In the genomic region with DNA sequence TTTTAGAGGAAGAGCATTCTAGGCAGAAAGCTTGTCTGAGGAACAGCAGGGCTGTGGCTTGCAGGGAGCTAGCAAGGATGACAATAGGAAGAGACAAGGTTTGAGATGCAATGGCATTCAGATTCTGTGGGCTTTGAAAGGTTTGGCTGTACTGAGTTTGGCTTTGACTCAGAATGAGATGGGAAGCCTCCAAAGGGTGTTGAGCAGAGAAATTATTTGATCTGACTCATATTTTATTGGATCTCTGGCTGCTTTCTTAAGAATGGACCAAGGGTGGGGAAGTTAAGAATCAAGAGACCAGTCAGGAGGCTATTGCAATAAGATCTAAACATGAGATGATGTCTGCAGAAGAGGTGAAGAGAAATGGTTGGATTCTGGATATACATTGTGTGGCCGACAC, we compare ENCODE assay signal across 15 cellular contexts.
DNase-seq lines count a peak whose midpoint lies in the region; ATAC-seq and TF ChIP-seq lines count a peak whose summit lies in the region.
"Had no signal": no experiment of that assay in that cellular context is flagged by ENCODE, and none has a peak within 500 bp of the region (broad histone marks: within the 10 kb centered on the region; RNA-seq: fewer than 3 reads in every experiment).

No MANE protein-coding gene starts in this region.

- no peaks in the 10 kb centered on the region; the same call in 1 of the 2 replicates for H4K20me1 ChIP-seq in GM23338 (replicated peaks; ENCODE audit: insufficient read depth)
- H4K20me1 ChIP-seq: BLaER1 had no signal

- H3K9me2 ChIP-seq in GM23338 (ENCODE audit: insufficient read depth) = no peaks in the 10 kb centered on the region

- no peaks in the 10 kb centered on the region for H3F3A ChIP-seq in GM23338 (replicated peaks; ENCODE audit: low read depth)

- H2AFZ ChIP-seq in GM23338 = no peak overlapping the region

- H3K27me3 Mint-ChIP-seq in GM23338 (ENCODE audit: insufficient read depth, low read depth, poor library complexity) = no peaks in the 10 kb centered on the region
- H3K27me3 Mint-ChIP-seq: CD8-positive, alpha-beta memory T cell; IgD-negative memory B cell had no signal

- no peaks in the 10 kb centered on the region for H3K27me3 ChIP-seq in GM23338 (ENCODE audit: insufficient read depth)
- H3K27me3 ChIP-seq: BLaER1 had no signal

- H3K4me3 ChIP-seq in AG10803 (ENCODE audit: low read length) (no peak overlapping the region), GM23338 (no peak overlapping the region)
- H3K4me3 ChIP-seq: BLaER1 had no signal

- DNase-seq in AG10803 (ENCODE audit: low read depth) (peak; percentile 9), GM23338 (ENCODE audit: low spot score) (no peak), fibroblast of peridontal ligament (ENCODE audit: extremely low read depth) (peak; percentile 19), stromal cell of bone marrow (ENCODE audit: low read depth) (peak; percentile 24), DMS114 treated with DMSO at 0.1 percent for 48 hours (lab: John Stamatoyannopoulos, UW; ENCODE audit: unreplicated experiment) (no peak)
- DNase-seq: ACHN; AML-193; Caco-2; CD8-positive, alpha-beta memory T cell; H7 had no signal

- no peak overlapping the region for H3K27ac ChIP-seq in GM23338 (ENCODE audit: low read depth)
- H3K27ac ChIP-seq: BLaER1, KMS-11 had no signal

- peaks cover 6% of the 10 kb centered on the region for H3K4me1 Mint-ChIP-seq in GM23338
- H3K4me1 Mint-ChIP-seq: CD8-positive, alpha-beta memory T cell had no signal

- no peaks in the 10 kb centered on the region for H3K79me2 ChIP-seq in GM23338 (replicated peaks; ENCODE audit: insufficient read depth)

- H3K4me3 Mint-ChIP-seq in GM23338 = no peak overlapping the region
- H3K4me3 Mint-ChIP-seq: CD8-positive, alpha-beta memory T cell; IgD-negative memory B cell had no signal

- no peaks in the 10 kb centered on the region for H3K9me3 Mint-ChIP-seq in GM23338

- ATAC-seq in GM23338 (no peak), HG02798 (IDR thresholded peaks at IDR 0.05; ENCODE audit: poor library complexity, unreplicated experiment) (no peak), GM18873 (IDR thresholded peaks at IDR 0.05; ENCODE audit: low FRiP score, unreplicated experiment) (no peak)

- no peak overlapping the region for H3K4me2 ChIP-seq in GM23338
- H3K4me2 ChIP-seq: BLaER1, KMS-11 had no signal

- no peaks in the 10 kb centered on the region for H3K36me3 ChIP-seq in GM23338 (ENCODE audit: insufficient read depth)

- no peak for TF ChIP-seq CTCF in AG10803 (conservative IDR thresholded peaks at IDR 0.05; ENCODE audit: low read length)
- no peak for TF ChIP-seq CTCF in GM23338 (conservative IDR thresholded peaks at IDR 0.05; ENCODE audit: low read depth in 2 of 2)

- no peaks in the 10 kb centered on the region for H3K36me3 Mint-ChIP-seq in GM23338 (ENCODE audit: low read depth)
- H3K36me3 Mint-ChIP-seq: CD8-positive, alpha-beta memory T cell had no signal

- no peaks in the 10 kb centered on the region for H3K4me1 ChIP-seq in GM23338 (ENCODE audit: insufficient read depth)
- H3K4me1 ChIP-seq: BLaER1, Caco-2 had no signal

- H3K27ac Mint-ChIP-seq in GM23338 = 0 out of 2 replicates have a peak overlapping the region, but pooled peaks have one; percentile 7
- H3K27ac Mint-ChIP-seq: CD8-positive, alpha-beta memory T cell had no signal

TF ChIP-seq in GM23338, 12 proteins besides CTCF, POLR2A, EP300 and RAD21 (continues in another document):
- TF ChIP-seq, protein P1, sequence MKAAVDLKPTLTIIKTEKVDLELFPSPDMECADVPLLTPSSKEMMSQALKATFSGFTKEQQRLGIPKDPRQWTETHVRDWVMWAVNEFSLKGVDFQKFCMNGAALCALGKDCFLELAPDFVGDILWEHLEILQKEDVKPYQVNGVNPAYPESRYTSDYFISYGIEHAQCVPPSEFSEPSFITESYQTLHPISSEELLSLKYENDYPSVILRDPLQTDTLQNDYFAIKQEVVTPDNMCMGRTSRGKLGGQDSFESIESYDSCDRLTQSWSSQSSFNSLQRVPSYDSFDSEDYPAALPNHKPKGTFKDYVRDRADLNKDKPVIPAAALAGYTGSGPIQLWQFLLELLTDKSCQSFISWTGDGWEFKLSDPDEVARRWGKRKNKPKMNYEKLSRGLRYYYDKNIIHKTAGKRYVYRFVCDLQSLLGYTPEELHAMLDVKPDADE (IDR thresholded peaks at IDR 0.05) = no peak
- TF ChIP-seq JUNB (IDR thresholded peaks at IDR 0.05; ENCODE audit: unreplicated experiment) = no peak
- TF ChIP-seq STAT1 (IDR thresholded peaks at IDR 0.05; ENCODE audit: unreplicated experiment) = no peak
- no peak for TF ChIP-seq EZH2 (IDR thresholded peaks at IDR 0.05; ENCODE audit: low read depth, unreplicated experiment)
- TF ChIP-seq ZNF331 (CRISPR knock-in tag; IDR thresholded peaks at IDR 0.05; ENCODE audit: low read depth) = no peak
- no peak for TF ChIP-seq EZH2phosphoT487 (IDR thresholded peaks at IDR 0.05; ENCODE audit: unreplicated experiment)
- TF ChIP-seq POLR2AphosphoS5 (IDR thresholded peaks at IDR 0.05; ENCODE audit: low read depth) = no peak
- TF ChIP-seq NANOG (IDR thresholded peaks at IDR 0.05; ENCODE audit: borderline replicate concordance) = no peak
- TF ChIP-seq ZNF462 (CRISPR knock-in tag; IDR thresholded peaks at IDR 0.05) = no peak
- no peak for TF ChIP-seq CREB1 (CRISPR knock-in tag; IDR thresholded peaks at IDR 0.05; ENCODE audit: low read depth)

Comparison
In these comparisons a context has a peak if more than half of its experiments do, and no peak if none do; other contexts are left out.
1. DNase-seq: peak in AG10803 (single experiment), fibroblast of peridontal ligament (single experiment) and stromal cell of bone marrow (single experiment); none in GM23338 (single experiment) and DMS114 treated with DMSO at 0.1 percent for 48 hours (single experiment).